ENCODE assay signal across 8 cellular contexts in genomic region chr6:44386364-44386928, GRCh38. TPM values are rescaled to one million over a fixed set of nuclear protein-coding genes. Genes with fewer than 3 reads are reported as not detected.
A peak's percentile ranks its signal among the peaks of the same experiment; 100 is the strongest.
DNase-seq lines count a peak whose midpoint lies in the region; ATAC-seq, FAIRE-seq and TF ChIP-seq lines count a peak whose summit lies in the region.

No MANE protein-coding gene starts in this region.

- H3K9ac ChIP-seq in HUES48 (ENCODE audit: low read depth, low read length) (peak overlapping the region; percentile 93; the same call in 1 of the 2 replicates), K562 (ENCODE audit: insufficient read depth in 1 of 2, low read depth in 2 of 2, low read length in 2 of 2) (peak overlapping the region; percentile 95 to 96)

- no peak for FAIRE-seq in K562 (lab: Jason Lieb, UNC)

- no peaks in the 10 kb centered on the region for H3K9me3 ChIP-seq in AG04450 (ENCODE audit: control insufficient read depth, insufficient read depth, low read length)
- H3K9me3 ChIP-seq in HUES48 (ENCODE audit: control insufficient read depth, insufficient read depth, low read length): no peaks in the 10 kb centered on the region
- H3K9me3 ChIP-seq in K562 (replicated peaks; ENCODE audit: control insufficient read depth, insufficient read depth, low read depth, low read length): no peaks in the 10 kb centered on the region
- no peaks in the 10 kb centered on the region for H3K9me3 ChIP-seq in tibial nerve

- no peaks in the 10 kb centered on the region for H3K9me1 ChIP-seq in K562 (ENCODE audit: control insufficient read depth, insufficient read depth, low read length)

- peak overlapping the region; percentile 97 for H3K4me2 ChIP-seq in K562 (ENCODE audit: insufficient read depth, low read length)

- TF ChIP-seq POLR2A in K562 (conservative IDR thresholded peaks at IDR 0.05) (no peak), tibial nerve (IDR thresholded peaks at IDR 0.05) (no peak)

- H3K36me3 ChIP-seq in HUES48 (ENCODE audit: control insufficient read depth, insufficient read depth, low read length): peaks cover 21% of the 10 kb centered on the region
- H3K36me3 ChIP-seq in K562 (ENCODE audit: control insufficient read depth, insufficient read depth, low read length): peaks cover 23% of the 10 kb centered on the region
- H3K36me3 ChIP-seq in tibial nerve: peaks cover 0 to 4% (median 0%) of the 10 kb centered on the region in 3 donors

- TF ChIP-seq CTCF in AG04450 (IDR thresholded peaks at IDR 0.05; ENCODE audit: low read depth, low read length) (no peak), K562 (IDR thresholded peaks at IDR 0.05 in 2 of 3, conservative IDR thresholded peaks at IDR 0.05 in 1 of 3; ENCODE audit: insufficient read depth in 2 of 3, low read depth in 1 of 3, low read length in 3 of 3) (no peak), tibial nerve (IDR thresholded peaks at IDR 0.05) (no peak)

- H3K27me3 ChIP-seq in AG04450 (ENCODE audit: control insufficient read depth, insufficient read depth, low read length) (peaks cover 7% of the 10 kb centered on the region), HUES48 (ENCODE audit: control insufficient read depth, insufficient read depth, low read length) (no peaks in the 10 kb centered on the region), K562 (ENCODE audit: control insufficient read depth in 2 of 2, insufficient read depth in 2 of 2, low read length in 2 of 2) (peaks cover 4% of the 10 kb centered on the region in 2 experiments; a peak in 3 of 5 replicates), tibial nerve (no peaks in the 10 kb centered on the region)

- in situ Hi-C loops in K562 (cut with MboI): no loop called here

- H2AFZ ChIP-seq in K562 (ENCODE audit: low read depth, low read length): peak overlapping the region; percentile 100

- H3K4me3 ChIP-seq in AG04450 (ENCODE audit: low read depth, low read length): peak overlapping the region; percentile 91
- H3K4me3 ChIP-seq in HUES48 (ENCODE audit: low read depth, low read length): peak overlapping the region; percentile 86
- peak overlapping the region; percentile 81 for H3K4me3 ChIP-seq in K562
- H3K4me3 ChIP-seq in tibial nerve: peak overlapping the region; percentile 66 to 97 (median 86)

- POLR2A ChIA-PET in AG04450 (lab: Yijun Ruan, JAX) (interaction anchor here (0.6 kb wide), 1 partner anchor 60 kb away, joined by 3 read pairs; no protein-coding TSS in a partner anchor), K562 (lab: Yijun Ruan, JAX) (interaction anchor here (0.7 to 2.9 kb wide), 8 partner anchors 9 to 70 kb away, joined by 3 to 23 read pairs (median 7); no protein-coding TSS in a partner anchor)

- BruUV-seq in K562 (replicated peaks; lab: Mats Ljungman, UMichigan): no TSS peak

- no peak for TF ChIP-seq RAD21 in K562 (CRISPR knock-in tag; conservative IDR thresholded peaks at IDR 0.05 in 1 of 2, IDR thresholded peaks at IDR 0.05 in 1 of 2)

- ATAC-seq in K562 (no peak), left lobe of liver (peak; percentile 63)

- H3K4me1 ChIP-seq in HUES48 (ENCODE audit: control insufficient read depth, insufficient read depth, low read length) (peaks cover 16% of the 10 kb centered on the region; the same call in 1 of the 2 replicates), K562 (replicated peaks in 1 of 2; ENCODE audit: control insufficient read depth in 2 of 2, insufficient read depth in 2 of 2, low read length in 2 of 2) (peaks cover 3 to 26% of the 10 kb centered on the region in 2 experiments; a peak in 4 of 5 replicates), tibial nerve (peaks cover 0 to 33% (median 21%) of the 10 kb centered on the region in 4 donors)

- 52% methylated on average over 6 of the region's 6 CpGs for WGBS in K562 (ENCODE audit: insufficient coverage, low coverage, missing lambda C conversion rate)
- 61 to 64% methylated on average over 6 of the region's 6 CpGs for WGBS in tibial nerve, 2 donors

- H3K27ac ChIP-seq in AG04450 (ENCODE audit: low read depth, low read length): no peak overlapping the region
- H3K27ac ChIP-seq in HUES48 (ENCODE audit: low read depth, low read length): peak overlapping the region; percentile 96
- H3K27ac ChIP-seq in K562 (ENCODE audit: extremely low read depth, low read depth, low read length): peak overlapping the region; percentile 97
- H3K27ac ChIP-seq in tibial nerve: peak overlapping the region; percentile 96 to 99 (median 96)

- DNase-seq in AG04450 (ENCODE audit: low read depth, low spot score) (no peak), K562 (ENCODE audit: extremely low read depth in 1 of 4, low spot score in 3 of 4) (peak in 1 of 4 experiments; percentile 20), left lobe of liver (ENCODE audit: low spot score) (peak; percentile 90), tibial nerve (ENCODE audit: low spot score in 2 of 2) (peak in 1 of 2 donors; percentile 46), HPDE6-E6E7 (ENCODE audit: extremely low spot score) (no peak), superior temporal gyrus (ENCODE audit: extremely low spot score) (no peak)
- no peak for DNase-seq in activated CD8-positive, alpha-beta memory T cell treated with anti-CD3 and anti-CD28 coated beads, Interleukin-2, amount 50 U/mL, for 48 hours

- peaks cover 24% of the 10 kb centered on the region for H4K20me1 ChIP-seq in K562 (replicated peaks; ENCODE audit: control insufficient read depth, insufficient read depth, low read length)

- intact Hi-C loops in K562 (cut with micrococcal nuclease): no loop called here

- CTCF ChIA-PET in AG04450 (lab: Charles Lee): interaction anchor here (1.3 to 1.4 kb wide), 2 partner anchors 74 to 118 kb away, joined by 4 to 5 read pairs; partner anchors contain the start of gene AARS2
- CTCF ChIA-PET in K562 (lab: Yijun Ruan, JAX; ENCODE audit: low intra/inter-chr PET ratio): no interaction called here

- H3K79me2 ChIP-seq in K562 (ENCODE audit: control insufficient read depth, insufficient read depth, low read length): peaks cover 33% of the 10 kb centered on the region

- TF ChIP-seq EP300 in K562 (IDR thresholded peaks at IDR 0.05; ENCODE audit: low read length) (no peak), tibial nerve (IDR thresholded peaks at IDR 0.05) (no peak)

RNA-seq across cellular contexts. Expression of gene CDC5L, which starts 1.1 kb away (rescaled TPM):
- polyA plus RNA-seq in AG04450 (2011; rRNA removed) (14.5 and 22.4 TPM in 2 replicates), K562 (2011; rRNA removed) (21.3 and 31.3 TPM in 2 replicates), K562 (2014; fragmentation: Illumina TruSeq; extraction: Trizol) (29.4 and 33.9 TPM in 2 replicates), K562 (2014; fragmentation: Nextera tagmentation; extraction: Ambion mirVana) (10 to 100 TPM; 23.5 to 30.8 TPM), K562 (2014; rRNA removed) (20.4 and 22.3 TPM in 2 replicates)
- polyA minus RNA-seq in AG04450 (2011; rRNA and poly(A)+ RNA removed): 14.6 and 18.7 TPM in 2 replicates
- 9.6 and 23.7 TPM in 2 replicates for total RNA-seq in K562 (2011; cell fraction: chromatin; rRNA removed; ENCODE audit: low replicate concordance)
- total RNA-seq in K562 (2011; cell fraction: nucleolus; rRNA removed): 7.2 and 7.6 TPM in 2 replicates
- 11.3 and 12.1 TPM in 2 replicates for total RNA-seq in K562 (2011; cell fraction: nucleoplasm; rRNA removed)
- total RNA-seq in K562 (2014; rRNA removed) (26.0 and 26.4 TPM in 2 replicates), K562 (2014; rRNA removed; fragmentation: Illumina TruSeq; extraction: Trizol) (42.6 and 51.3 TPM in 2 replicates), K562 (2015; rRNA removed; fragmentation: Illumina TruSeq; extraction: Trizol) (40.5 and 44.2 TPM in 2 replicates), K562 (2021) (28.6 and 29.9 TPM in 2 replicates), left lobe of liver (10.2 TPM), tibial nerve (10 to 100 TPM; 16.7 to 20.1 (median 17.3) TPM)
- polyA plus RNA-seq in K562 (2011; cell fraction: cytosol; rRNA removed): 7.9 and 9.8 TPM in 2 replicates
- polyA plus RNA-seq in K562 (2011; cell fraction: nucleus; rRNA removed): 6.9 and 8.7 TPM in 2 replicates
- 18.2 and 20.2 TPM in 2 replicates for polyA plus RNA-seq in K562 (2012)
- 41.8 and 42.8 TPM in 2 replicates for polyA minus RNA-seq in K562 (2011; rRNA and poly(A)+ RNA removed)
- polyA minus RNA-seq in K562 (2011; cell fraction: cytosol; rRNA and poly(A)+ RNA removed): 14.1 and 17.6 TPM in 2 replicates
- 11.4 and 22.5 TPM in 2 replicates for polyA minus RNA-seq in K562 (2011; cell fraction: nucleus; rRNA and poly(A)+ RNA removed)

RNA-seq across cellular contexts. Expression of gene SPATS1, which starts 44.0 kb away (rescaled TPM):
- not detected in 2 replicates for polyA plus RNA-seq in AG04450 (2011; rRNA removed)
- polyA minus RNA-seq in AG04450 (2011; rRNA and poly(A)+ RNA removed): not detected in 2 replicates
- not detected in 2 replicates for total RNA-seq in K562 (2011; cell fraction: chromatin; rRNA removed; ENCODE audit: low replicate concordance)
- total RNA-seq in K562 (2011; cell fraction: nucleolus; rRNA removed): not detected in 2 replicates
- not detected in 2 replicates for total RNA-seq in K562 (2011; cell fraction: nucleoplasm; rRNA removed)
- total RNA-seq in K562 (2014; rRNA removed): not detected in 2 replicates
- total RNA-seq in K562 (2014; rRNA removed; fragmentation: Illumina TruSeq; extraction: Trizol): not detected in 2 replicates
- not detected in 2 replicates for total RNA-seq in K562 (2015; rRNA removed; fragmentation: Illumina TruSeq; extraction: Trizol)
- total RNA-seq in K562 (2021): not detected in 2 replicates
- polyA plus RNA-seq in K562 (2011; rRNA removed): not detected in 2 replicates
- not detected in 2 replicates for polyA plus RNA-seq in K562 (2011; cell fraction: cytosol; rRNA removed)
- polyA plus RNA-seq in K562 (2011; cell fraction: nucleus; rRNA removed): not detected in 2 replicates
- polyA plus RNA-seq in K562 (2012): not detected in 2 replicates
- polyA plus RNA-seq in K562 (2014; fragmentation: Illumina TruSeq; extraction: Trizol): not detected in 2 replicates
- polyA plus RNA-seq in K562 (2014; fragmentation: Nextera tagmentation; extraction: Ambion mirVana): not detected
- polyA plus RNA-seq in K562 (2014; rRNA removed): not detected in 2 replicates
- not detected in 2 replicates for polyA minus RNA-seq in K562 (2011; rRNA and poly(A)+ RNA removed)
- polyA minus RNA-seq in K562 (2011; cell fraction: cytosol; rRNA and poly(A)+ RNA removed): not detected in 2 replicates
- not detected in 2 replicates for polyA minus RNA-seq in K562 (2011; cell fraction: nucleus; rRNA and poly(A)+ RNA removed)
- total RNA-seq in left lobe of liver: not detected
- total RNA-seq in tibial nerve: not detected
